ENCODE assay signal across 29 cellular contexts in genomic region chr11:10432493-10432892, GRCh38.
"Had no signal": no experiment of that assay in that cellular context is flagged by ENCODE, and none has a peak within 500 bp of the region (broad histone marks: within the 10 kb centered on the region; RNA-seq: fewer than 3 reads in every experiment).

No MANE protein-coding gene starts in this region.

- DNase-seq: hypothalamus; immature natural killer cell; kidney; left colon; left lung; lower lobe of right lung; mammary epithelial cell; mesenchymal stem cell; naive thymus-derived CD8-positive, alpha-beta T cell; ovary; right lobe of liver; stimulated activated CD4-positive, alpha-beta T cell treated with anti-CD3 and anti-CD28 coated beads, Interleukin-1b, Interleukin-23, amount 100 ng/mL, for 48 hours; stimulated activated CD4-positive, alpha-beta T cell treated with anti-CD3 and anti-CD28 coated beads, Interleukin-2, amount 100 ng/mL, for 48 hours; stimulated activated CD4-positive, alpha-beta T cell treated with anti-CD3 and anti-CD28 coated beads, Interleukin-4, amount 100 ng/mL, for 4 hours; stimulated activated CD8-positive, alpha-beta memory T cell treated with anti-CD3 and anti-CD28 coated beads, Interleukin-4, amount 100 ng/mL, for 48 hours; stimulated activated naive CD4-positive, alpha-beta T cell treated with Interleukin-2 at 50 U/mL for 16 hours; stimulated activated naive CD8-positive, alpha-beta T cell treated with anti-CD3 and anti-CD28 coated beads, Interleukin-15, amount 100 ng/mL, for 72 hours; substantia nigra; uterus had no signal

- H3K9ac ChIP-seq: neural progenitor cell had no signal

- H3K4me1 Mint-ChIP-seq: nephron, neural progenitor cell had no signal

- H3K9me3 ChIP-seq: left lung, lower lobe of right lung, neutrophil, ovary, right lobe of liver, tibial nerve, uterus had no signal

- H3K4me3 Mint-ChIP-seq: immature natural killer cell; naive thymus-derived CD8-positive, alpha-beta T cell; nephron; neural progenitor cell; stimulated activated memory B cell treated with anti-CD40 and anti-IgM and Interleukin-4, amounts not matched to agents 10 μg/mL and 1 μg/mL and 100 μg/mL, for 72 hours; stimulated activated naive CD8-positive, alpha-beta T cell treated with anti-CD3 and anti-CD28 coated beads, Interleukin-15, amount 100 ng/mL, for 72 hours; type B pancreatic cell had no signal

- H3K4me3 ChIP-seq: left lung, lower lobe of right lung, neural progenitor cell, ovary, right atrium auricular region, right lobe of liver, smooth muscle cell, tibial nerve, uterus had no signal

- H3K27ac ChIP-seq: left lung, lower lobe of right lung, neural progenitor cell, neutrophil, ovary, right atrium auricular region, right lobe of liver, tibial nerve, uterus had no signal

- H3K27ac Mint-ChIP-seq: immature natural killer cell; naive thymus-derived CD8-positive, alpha-beta T cell; nephron; neural progenitor cell; progenitor cell of endocrine pancreas; stimulated activated memory B cell treated with anti-CD40 and anti-IgM and Interleukin-4, amounts not matched to agents 10 μg/mL and 1 μg/mL and 100 μg/mL, for 72 hours; stimulated activated naive CD8-positive, alpha-beta T cell treated with anti-CD3 and anti-CD28 coated beads, Interleukin-15, amount 100 ng/mL, for 72 hours; type B pancreatic cell had no signal

- H3K4me1 ChIP-seq: lower lobe of right lung, neural progenitor cell, right atrium auricular region, right lobe of liver, tibial nerve, uterus had no signal

- H3K36me3 Mint-ChIP-seq: immature natural killer cell; neural progenitor cell; stimulated activated memory B cell treated with anti-CD40 and anti-IgM and Interleukin-4, amounts not matched to agents 10 μg/mL and 1 μg/mL and 100 μg/mL, for 72 hours; type B pancreatic cell had no signal

- FAIRE-seq: islet of Langerhans, kidney had no signal

- H3K27me3 ChIP-seq: left lung, neural progenitor cell, neutrophil, ovary, right atrium auricular region, right lobe of liver, tibial nerve, uterus had no signal

- H3K4me2 ChIP-seq: neural progenitor cell, smooth muscle cell had no signal

- H3K27me3 Mint-ChIP-seq: progenitor cell of endocrine pancreas; stimulated activated memory B cell treated with anti-CD40 and anti-IgM and Interleukin-4, amounts not matched to agents 10 μg/mL and 1 μg/mL and 100 μg/mL, for 72 hours; stimulated activated naive CD8-positive, alpha-beta T cell treated with anti-CD3 and anti-CD28 coated beads, Interleukin-15, amount 100 ng/mL, for 72 hours had no signal

- H3K9me3 Mint-ChIP-seq: immature natural killer cell; neural progenitor cell; stimulated activated naive CD8-positive, alpha-beta T cell treated with anti-CD3 and anti-CD28 coated beads, Interleukin-15, amount 100 ng/mL, for 72 hours; type B pancreatic cell had no signal

- ATAC-seq: left colon; left lung; lower lobe of right lung; naive thymus-derived CD8-positive, alpha-beta T cell; right lobe of liver; stimulated activated memory B cell treated with anti-CD40 and anti-IgM and Interleukin-4, amounts not matched to agents 10 μg/mL and 1 μg/mL and 100 μg/mL, for 72 hours; stimulated activated naive CD8-positive, alpha-beta T cell treated with anti-CD3 and anti-CD28 coated beads, Interleukin-15, amount 100 ng/mL, for 72 hours had no signal

- H2AFZ ChIP-seq: neural progenitor cell had no signal

- H3K36me3 ChIP-seq: left lung, lower lobe of right lung, neural progenitor cell, neutrophil, ovary, right atrium auricular region, right lobe of liver, tibial nerve, uterus had no signal
